In genomic region chr2:127526940-127527804, GRCh38 we compare ENCODE assay signal across 8 cellular contexts. TPM values are rescaled to one million over a fixed set of nuclear protein-coding genes. Genes with fewer than 3 reads are reported as not detected.
DNase-seq lines count a peak whose midpoint lies in the region; ATAC-seq and TF ChIP-seq lines count a peak whose summit lies in the region.

No MANE protein-coding gene starts in this region.

- H3K27me3 Mint-ChIP-seq in CD8-positive, alpha-beta memory T cell: no peaks in the 10 kb centered on the region
- no peaks in the 10 kb centered on the region for H3K27me3 Mint-ChIP-seq in activated T-helper 17 cell treated with anti-CD3 and anti-CD28 coated beads, Interleukin-2, amount 50 U/mL, for 72 hours

- peaks cover 34 to 45% (median 44%) of the 10 kb centered on the region in 3 donors for H3K4me1 Mint-ChIP-seq in CD8-positive, alpha-beta memory T cell
- peaks cover 16% of the 10 kb centered on the region for H3K4me1 Mint-ChIP-seq in activated T-helper 17 cell treated with anti-CD3 and anti-CD28 coated beads, Interleukin-2, amount 50 U/mL, for 72 hours

- H3K4me3 ChIP-seq in CD8-positive, alpha-beta memory T cell (ENCODE audit: low read length): peak overlapping the region; percentile 90
- H3K4me3 ChIP-seq in right atrium auricular region (peak overlapping the region; percentile 81 to 82), skin epidermis (peak overlapping the region; percentile 66 to 99 (median 94))

- H3K4me3 Mint-ChIP-seq in CD8-positive, alpha-beta memory T cell: peak overlapping the region; percentile 91 to 97 (median 93)
- peak overlapping the region; percentile 94 for H3K4me3 Mint-ChIP-seq in activated T-helper 17 cell treated with anti-CD3 and anti-CD28 coated beads, Interleukin-2, amount 50 U/mL, for 72 hours

- POLR2A ChIA-PET in CD8-positive, alpha-beta memory T cell (lab: Charles Lee): interaction anchor here (0.7 to 1.3 kb wide), 5 partner anchors 9 to 501 kb away, joined by 3 to 11 read pairs (median 3); partner anchors contain the start of genes SAP130 and SFT2D3

- CTCF ChIA-PET in CD8-positive, alpha-beta memory T cell (lab: Charles Lee): interaction anchor here (1.2 to 1.5 kb wide), 2 partner anchors 13 to 125 kb away, joined by 3 to 5 read pairs; no protein-coding TSS in a partner anchor

- peak overlapping the region; percentile 97 to 99 (median 99) for H3K27ac Mint-ChIP-seq in CD8-positive, alpha-beta memory T cell
- peak overlapping the region; percentile 99 for H3K27ac Mint-ChIP-seq in activated T-helper 17 cell treated with anti-CD3 and anti-CD28 coated beads, Interleukin-2, amount 50 U/mL, for 72 hours

- peak; percentile 15 for ATAC-seq in activated T-helper 17 cell treated with anti-CD3 and anti-CD28 coated beads, Interleukin-2, amount 50 U/mL, for 72 hours (replicated peaks)

- peak; percentile 7 for TF ChIP-seq CTCF in GM20000 (IDR thresholded peaks at IDR 0.05; ENCODE audit: extremely low read depth, missing control alignments)
- peak in 1 of 2 donors; percentile 43 for TF ChIP-seq CTCF in right atrium auricular region (IDR thresholded peaks at IDR 0.05)

- H3K36me3 Mint-ChIP-seq in CD8-positive, alpha-beta memory T cell: peaks cover 4 to 28% (median 4%) of the 10 kb centered on the region in 3 donors
- peaks cover 33% of the 10 kb centered on the region for H3K36me3 Mint-ChIP-seq in activated T-helper 17 cell treated with anti-CD3 and anti-CD28 coated beads, Interleukin-2, amount 50 U/mL, for 72 hours (ENCODE audit: low read depth)

- no peaks in the 10 kb centered on the region for H3K27me3 ChIP-seq in CD8-positive, alpha-beta memory T cell (ENCODE audit: insufficient read depth, low read length, poor library complexity, severe bottlenecking)
- H3K27me3 ChIP-seq in right atrium auricular region: no peaks in the 10 kb centered on the region

- H3K27ac ChIP-seq in CD8-positive, alpha-beta memory T cell (ENCODE audit: low read depth, low read length): peak overlapping the region; percentile 84
- H3K27ac ChIP-seq in right atrium auricular region (peak overlapping the region; percentile 91 to 97), skin epidermis (peak overlapping the region; percentile 51 to 99 (median 96))

- no peak for DNase-seq in CD8-positive, alpha-beta memory T cell
- DNase-seq in GM20000 (ENCODE audit: low spot score) (peak; percentile 36), right atrium auricular region (ENCODE audit: low spot score) (no peak), pons (ENCODE audit: low spot score) (no peak), islet precursor cell (no peak)

- no peak for TF ChIP-seq EP300 in Ishikawa (IDR thresholded peaks at IDR 0.05; ENCODE audit: borderline replicate concordance)

- peaks cover 19% of the 10 kb centered on the region for H3K4me1 ChIP-seq in CD8-positive, alpha-beta memory T cell (ENCODE audit: insufficient read depth, low read length)
- peaks cover 0 to 25% of the 10 kb centered on the region in 2 donors for H3K4me1 ChIP-seq in right atrium auricular region

- H3K9me3 ChIP-seq in CD8-positive, alpha-beta memory T cell (ENCODE audit: low read length): no peaks in the 10 kb centered on the region
- no peaks in the 10 kb centered on the region for H3K9me3 ChIP-seq in right atrium auricular region

- no peaks in the 10 kb centered on the region for H3K9me3 Mint-ChIP-seq in CD8-positive, alpha-beta memory T cell
- no peaks in the 10 kb centered on the region for H3K9me3 Mint-ChIP-seq in activated T-helper 17 cell treated with anti-CD3 and anti-CD28 coated beads, Interleukin-2, amount 50 U/mL, for 72 hours

- TF ChIP-seq RAD21 in Ishikawa (IDR thresholded peaks at IDR 0.05; ENCODE audit: low read depth): no peak; the same call in 1 of the 2 replicates

- H3K36me3 ChIP-seq in CD8-positive, alpha-beta memory T cell (ENCODE audit: insufficient read depth, low read length): no peaks in the 10 kb centered on the region
- H3K36me3 ChIP-seq in right atrium auricular region: peaks cover 7% of the 10 kb centered on the region

TF ChIP-seq in Ishikawa, 13 proteins besides CTCF, POLR2A, EP300 and RAD21:
- TF ChIP-seq CEBPB (IDR thresholded peaks at IDR 0.05) (peak; percentile 92), NFIC (IDR thresholded peaks at IDR 0.05) (0 out of 2 replicates have a peak, but pooled peaks have one; percentile 1), TCF12 (IDR thresholded peaks at IDR 0.05; ENCODE audit: low read depth) (no peak), USF1 (IDR thresholded peaks at IDR 0.05) (no peak)

RNA-seq across cellular contexts. Expression of gene IWS1, which starts 0.9 kb away (rescaled TPM):
- total RNA-seq in CD8-positive, alpha-beta memory T cell: 10 to 100 TPM; 49.9 to 53.7 TPM
- 33.1 TPM for polyA plus RNA-seq in CD8-positive, alpha-beta memory T cell
- 10 to 100 TPM; 33.3 to 43.8 TPM for total RNA-seq in activated T-helper 17 cell treated with anti-CD3 and anti-CD28 coated beads, Interleukin-2, amount 50 U/mL, for 72 hours
- total RNA-seq in right atrium auricular region: 10 to 100 TPM; 43.3 to 46.4 TPM

RNA-seq across cellular contexts. Expression of gene MYO7B, which starts 8.3 kb away (rescaled TPM):
- not detected for total RNA-seq in CD8-positive, alpha-beta memory T cell
- polyA plus RNA-seq in CD8-positive, alpha-beta memory T cell: not detected
- under 1 TPM; 0.16 to 0.19 TPM for total RNA-seq in activated T-helper 17 cell treated with anti-CD3 and anti-CD28 coated beads, Interleukin-2, amount 50 U/mL, for 72 hours
- under 1 TPM; 0.52 to 0.67 TPM for total RNA-seq in right atrium auricular region
